Comparison of ENCODE assay signal across 10 cellular contexts in genomic region chr17:31541559-31541958, GRCh38.
A peak's percentile ranks its signal among the peaks of the same experiment; 100 is the strongest.
DNase-seq lines count a peak whose midpoint lies in the region; ATAC-seq and FAIRE-seq lines count a peak whose summit lies in the region.
"Had no signal": no experiment of that assay in that cellular context is flagged by ENCODE, and none has a peak within 500 bp of the region (broad histone marks: within the 10 kb centered on the region; RNA-seq: fewer than 3 reads in every experiment).

No MANE protein-coding gene starts in this region.

- intact Hi-C loops in left colon (cut with DNase I, micrococcal nuclease) = no loop called here

- peak; percentile 33 for FAIRE-seq in GM18507 (lab: Jason Lieb, UNC)

- DNase-seq in DMS 273 (lab: John Stamatoyannopoulos, UW; ENCODE audit: unreplicated experiment) = peak; percentile 63
- no peak for DNase-seq in DMS 273 treated with DMSO at 0.1 percent for 48 hours (lab: John Stamatoyannopoulos, UW)
- DNase-seq in GM18507 (ENCODE audit: extremely low spot score, insufficient read length, low read depth) = no peak
- peak; percentile 64 for DNase-seq in RPMI8226
- DNase-seq in left colon = no peak
- DNase-seq in NCI-H2081 treated with DMSO at 0.1 percent for 48 hours (lab: John Stamatoyannopoulos, UW) = no peak
- DNase-seq in NCI-H2107 (lab: John Stamatoyannopoulos, UW) = no peak
- DNase-seq: stimulated activated CD4-positive, alpha-beta T cell treated with anti-CD3 and anti-CD28 coated beads, Interleukin-2, amount 100 ng/mL, for 48 hours; tibial artery had no signal

- ATAC-seq in left colon (peak; percentile 45), HG03045 (IDR thresholded peaks at IDR 0.05; ENCODE audit: unreplicated experiment) (no peak)

Comparison
In these comparisons a context has a peak if more than half of its experiments do, and no peak if none do; other contexts are left out.
1. DNase-seq: peak in DMS 273 (single experiment) and RPMI8226 (single experiment); none in DMS 273 treated with DMSO at 0.1 percent for 48 hours (single experiment), GM18507 (single experiment), left colon (0 of 2), NCI-H2081 treated with DMSO at 0.1 percent for 48 hours (single experiment) and NCI-H2107 (single experiment).